In genomic region chr20:25241123-25241955, GRCh38 we compare ENCODE assay signal across 8 cellular contexts. TPM values are rescaled to one million over a fixed set of nuclear protein-coding genes. Genes with fewer than 3 reads are reported as not detected.
DNase-seq lines count a peak whose midpoint lies in the region; ATAC-seq, FAIRE-seq and TF ChIP-seq lines count a peak whose summit lies in the region.
"Not testable (repeated sequence)": the region's sequence is repeated elsewhere in the genome, so short reads cannot be mapped to it uniquely, and the experiment has no call there.

No MANE protein-coding gene starts in this region.

- not testable (repeated sequence) for H2BK120ac ChIP-seq in trophoblast cell (ENCODE audit: insufficient read depth, low read length, poor library complexity)

- not testable (repeated sequence) for H3K9ac ChIP-seq in BLaER1 treated with 17β-estradiol and CSF1 and Interleukin-3, amounts not matched to agents 10 nM and 100 nM; K562 (ENCODE audit: insufficient read depth in 1 of 2, low read depth in 2 of 2, low read length in 2 of 2); trophoblast cell (ENCODE audit: low read length)
- H3K9ac ChIP-seq in Karpas-422 (ENCODE audit: low read length), result peak overlapping the region; percentile 13; the same call in 1 of the 2 replicates

- H2BK5ac ChIP-seq in trophoblast cell (ENCODE audit: low read depth, low read length, poor library complexity), result not testable (repeated sequence)

- not testable (repeated sequence) for H4K91ac ChIP-seq in trophoblast cell (ENCODE audit: low read depth, low read length)

- H3K18ac ChIP-seq in trophoblast cell (ENCODE audit: low read length), result not testable (repeated sequence)

- H4K8ac ChIP-seq in trophoblast cell (ENCODE audit: low read depth, low read length), result not testable (repeated sequence)

- BruUV-seq in PC-9 (replicated peaks; lab: Mats Ljungman, UMichigan); K562 (replicated peaks; lab: Mats Ljungman, UMichigan): not testable (repeated sequence)

- H3K36me3 ChIP-seq in BLaER1 treated with 17β-estradiol and CSF1 and Interleukin-3, amounts not matched to agents 10 nM and 100 nM; Karpas-422 (ENCODE audit: insufficient read depth, low read length); PC-9 (ENCODE audit: low read depth); K562 (ENCODE audit: control insufficient read depth, insufficient read depth, low read length); trophoblast cell (ENCODE audit: control insufficient read depth in 1 of 2, insufficient read depth in 2 of 2, low read length in 2 of 2): not testable (repeated sequence)

- intact Hi-C loops in PC-9 (cut with micrococcal nuclease; ENCODE audit: unreplicated experiment); K562 (cut with micrococcal nuclease): not testable (repeated sequence)

- 10% methylated on average over 8 of the region's 13 CpGs for WGBS in K562 (ENCODE audit: insufficient coverage, low coverage, missing lambda C conversion rate)
- no CpG with 5 or more reads among the region's 13 CpGs for WGBS in trophoblast cell (ENCODE audit: extremely low coverage, insufficient coverage, insufficient read length)

- H3K23ac ChIP-seq in trophoblast cell (ENCODE audit: low read length), result not testable (repeated sequence)

- not testable (repeated sequence) for H4K20me1 ChIP-seq in BLaER1 treated with 17β-estradiol and CSF1 and Interleukin-3, amounts not matched to agents 10 nM and 100 nM; Karpas-422 (ENCODE audit: insufficient read depth, low read depth, low read length); PC-9 (ENCODE audit: insufficient read depth); K562 (replicated peaks; ENCODE audit: control insufficient read depth, insufficient read depth, low read length)

- not testable (repeated sequence) for H3K9me3 ChIP-seq in BLaER1 treated with 17β-estradiol and CSF1 and Interleukin-3, amounts not matched to agents 10 nM and 100 nM (replicated peaks in 1 of 11); Karpas-422 (ENCODE audit: low read length); PC-9 (ENCODE audit: insufficient read depth, low read depth); K562 (replicated peaks; ENCODE audit: control insufficient read depth, insufficient read depth, low read depth, low read length); trophoblast cell (ENCODE audit: insufficient read depth, low read depth, low read length)

- TF ChIP-seq POLR2A in K562 (conservative IDR thresholded peaks at IDR 0.05), result not testable (repeated sequence)

- not testable (repeated sequence) for ATAC-seq in K562, foreskin keratinocyte

- H3K4ac ChIP-seq in trophoblast cell (ENCODE audit: low read depth, low read length), result not testable (repeated sequence)

- peaks cover 24% of the 10 kb centered on the region for H3F3A ChIP-seq in PC-9 (ENCODE audit: insufficient read depth, low read depth)

- TF ChIP-seq RAD21 in K562 (CRISPR knock-in tag; conservative IDR thresholded peaks at IDR 0.05 in 1 of 2, IDR thresholded peaks at IDR 0.05 in 1 of 2), result not testable (repeated sequence)

- POLR2A ChIA-PET in PC-9 (lab: Charles Lee; ENCODE audit: unreplicated experiment), result not testable (repeated sequence)
- POLR2A ChIA-PET in K562 (lab: Yijun Ruan, JAX), result interaction anchor here (1.5 kb wide), 1 partner anchor 14 kb away, joined by 4 read pairs; no protein-coding TSS in a partner anchor

- peaks cover 0 to 16% (median 9%) of the 10 kb centered on the region in 11 experiments; a peak in 10 of 22 replicates for H3K27me3 ChIP-seq in BLaER1 treated with 17β-estradiol and CSF1 and Interleukin-3, amounts not matched to agents 10 nM and 100 nM
- not testable (repeated sequence) for H3K27me3 ChIP-seq in Karpas-422 (ENCODE audit: low read length); PC-9 (ENCODE audit: insufficient read depth, low read depth); K562 (ENCODE audit: control insufficient read depth in 2 of 2, insufficient read depth in 2 of 2, low read length in 2 of 2); foreskin keratinocyte; trophoblast cell (ENCODE audit: insufficient read depth, low read length)

- H2AK5ac ChIP-seq in trophoblast cell (ENCODE audit: low read length), result not testable (repeated sequence)

- in situ Hi-C loops in K562 (cut with MboI), result not testable (repeated sequence)

- peak overlapping the region in 10 of 11 experiments; percentile 12 to 87 (median 33); a peak in 11 of 22 replicates for H3K4me2 ChIP-seq in BLaER1 treated with 17β-estradiol and CSF1 and Interleukin-3, amounts not matched to agents 10 nM and 100 nM
- H3K4me2 ChIP-seq in Karpas-422 (ENCODE audit: low read depth, low read length, poor library complexity, severe bottlenecking); PC-9; K562 (ENCODE audit: insufficient read depth, low read length); trophoblast cell (ENCODE audit: low read length): not testable (repeated sequence)

- H2BK12ac ChIP-seq in trophoblast cell (ENCODE audit: low read length), result not testable (repeated sequence)

- H3K9me1 ChIP-seq in K562 (ENCODE audit: control insufficient read depth, insufficient read depth, low read length), result not testable (repeated sequence)

- not testable (repeated sequence) for TF ChIP-seq EP300 in K562 (IDR thresholded peaks at IDR 0.05; ENCODE audit: low read length)

- FAIRE-seq in K562 (lab: Jason Lieb, UNC), result not testable (repeated sequence)

- not testable (repeated sequence) for H3K79me2 ChIP-seq in Karpas-422 (ENCODE audit: low read length); PC-9 (ENCODE audit: low read depth); K562 (ENCODE audit: control insufficient read depth, insufficient read depth, low read length); trophoblast cell (ENCODE audit: control insufficient read depth, insufficient read depth, low read length, poor library complexity)

- CTCF ChIA-PET in PC-9 (lab: Charles Lee); K562 (lab: Yijun Ruan, JAX; ENCODE audit: low intra/inter-chr PET ratio): not testable (repeated sequence)

- not testable (repeated sequence) for DNase-seq in Karpas-422; PC-9; K562 (ENCODE audit: extremely low read depth in 1 of 4, low spot score in 3 of 4)
- peak in 1 of 2 donors; percentile 72 for DNase-seq in foreskin keratinocyte
- DNase-seq in mesenteric fat pad (ENCODE audit: low spot score), result peak; percentile 47
- DNase-seq in trophoblast cell, result peak; percentile 43 to 56
- DNase-seq in ureter (ENCODE audit: low spot score), result peak; percentile 15

- H3K27ac ChIP-seq in BLaER1 treated with 17β-estradiol and CSF1 and Interleukin-3, amounts not matched to agents 10 nM and 100 nM; K562 (ENCODE audit: extremely low read depth, low read depth, low read length); trophoblast cell (ENCODE audit: low read depth, low read length): not testable (repeated sequence)
- H3K27ac ChIP-seq in Karpas-422 (ENCODE audit: low read length) (peak overlapping the region; percentile 59), PC-9 (0 out of 2 replicates have a peak overlapping the region, but pooled peaks have one; percentile 8), foreskin keratinocyte (peak overlapping the region; percentile 95)

- not testable (repeated sequence) for H3K4me3 ChIP-seq in BLaER1 treated with 17β-estradiol and CSF1 and Interleukin-3, amounts not matched to agents 10 nM and 100 nM; Karpas-422 (ENCODE audit: low read length); PC-9; K562; trophoblast cell (ENCODE audit: low read depth, low read length)

- H3K9me2 ChIP-seq in Karpas-422 (replicated peaks; ENCODE audit: insufficient read depth, low read length); PC-9 (ENCODE audit: insufficient read depth): not testable (repeated sequence)

- not testable (repeated sequence) for H3K14ac ChIP-seq in trophoblast cell (ENCODE audit: low read length)

- H3K79me1 ChIP-seq in trophoblast cell (ENCODE audit: low read length), result not testable (repeated sequence)

- not testable (repeated sequence) for H2AFZ ChIP-seq in Karpas-422 (ENCODE audit: low read length); PC-9; K562 (ENCODE audit: low read depth, low read length); trophoblast cell (ENCODE audit: insufficient read depth, low read length, poor library complexity)

- H4K12ac ChIP-seq in trophoblast cell (ENCODE audit: low read depth, low read length), result not testable (repeated sequence)

- H3K4me1 ChIP-seq in BLaER1 treated with 17β-estradiol and CSF1 and Interleukin-3, amounts not matched to agents 10 nM and 100 nM, result peaks cover 50 to 63% (median 56%) of the 10 kb centered on the region in 10 experiments
- peaks cover 97% of the 10 kb centered on the region for H3K4me1 ChIP-seq in Karpas-422 (ENCODE audit: low read length)
- H3K4me1 ChIP-seq in PC-9 (replicated peaks; ENCODE audit: insufficient read depth), result peaks cover 57% of the 10 kb centered on the region
- peaks cover 9 to 18% of the 10 kb centered on the region in 2 experiments for H3K4me1 ChIP-seq in K562 (replicated peaks in 1 of 2; ENCODE audit: control insufficient read depth in 2 of 2, insufficient read depth in 2 of 2, low read length in 2 of 2)
- peaks cover 44% of the 10 kb centered on the region for H3K4me1 ChIP-seq in foreskin keratinocyte
- peaks cover 11 to 14% of the 10 kb centered on the region in 2 experiments for H3K4me1 ChIP-seq in trophoblast cell (ENCODE audit: control insufficient read depth in 1 of 2, insufficient read depth in 2 of 2, low read length in 2 of 2)

- TF ChIP-seq CTCF in PC-9 (conservative IDR thresholded peaks at IDR 0.05); K562 (IDR thresholded peaks at IDR 0.05 in 2 of 3, conservative IDR thresholded peaks at IDR 0.05 in 1 of 3; ENCODE audit: insufficient read depth in 2 of 3, low read depth in 1 of 3, low read length in 3 of 3); foreskin keratinocyte (conservative IDR thresholded peaks at IDR 0.05): not testable (repeated sequence)

RNA-seq across cellular contexts. Expression of gene PYGB, which starts 6.5 kb away (rescaled TPM):
- total RNA-seq in Karpas-422 (2014; rRNA removed; shearing (Covaris generic); ENCODE audit: low replicate concordance), result 188 and 302 TPM in 2 replicates
- total RNA-seq in PC-9 (2021) (127 and 133 TPM in 2 replicates), K562 (2014; rRNA removed) (12.4 and 13.0 TPM in 2 replicates), K562 (2014; rRNA removed; fragmentation: Illumina TruSeq; extraction: Trizol) (4.1 and 4.7 TPM in 2 replicates), K562 (2015; rRNA removed; fragmentation: Illumina TruSeq; extraction: Trizol) (9.8 and 10.8 TPM in 2 replicates), K562 (2021) (16.1 and 18.0 TPM in 2 replicates), foreskin keratinocyte (311 and 439 TPM in 2 replicates), mesenteric fat pad (121 TPM), ureter (109 TPM)
- total RNA-seq in K562 (2011; cell fraction: chromatin; rRNA removed; ENCODE audit: low replicate concordance), result 15.0 and 42.9 TPM in 2 replicates
- 22.9 and 27.7 TPM in 2 replicates for total RNA-seq in K562 (2011; cell fraction: nucleolus; rRNA removed)
- total RNA-seq in K562 (2011; cell fraction: nucleoplasm; rRNA removed), result 11.8 and 15.2 TPM in 2 replicates
- polyA plus RNA-seq in K562 (2011; rRNA removed) (7.3 and 8.2 TPM in 2 replicates), K562 (2014; fragmentation: Illumina TruSeq; extraction: Trizol) (10.2 and 11.3 TPM in 2 replicates), K562 (2014; fragmentation: Nextera tagmentation; extraction: Ambion mirVana) (under 1 TPM; 0.34 to 0.46 TPM), K562 (2014; rRNA removed) (12.3 and 16.0 TPM in 2 replicates), foreskin keratinocyte (196 and 255 TPM in 2 replicates)
- 8.5 and 12.3 TPM in 2 replicates for polyA plus RNA-seq in K562 (2011; cell fraction: cytosol; rRNA removed)
- 42.5 and 55.1 TPM in 2 replicates for polyA plus RNA-seq in K562 (2011; cell fraction: nucleus; rRNA removed)
- 12.7 and 36.7 TPM in 2 replicates for polyA plus RNA-seq in K562 (2012)
- 5.7 and 8.6 TPM in 2 replicates for polyA minus RNA-seq in K562 (2011; rRNA and poly(A)+ RNA removed)
- 8.7 and 9.1 TPM in 2 replicates for polyA minus RNA-seq in K562 (2011; cell fraction: cytosol; rRNA and poly(A)+ RNA removed)
- 11.4 and 14.6 TPM in 2 replicates for polyA minus RNA-seq in K562 (2011; cell fraction: nucleus; rRNA and poly(A)+ RNA removed)
- 21.3 and 22.0 TPM in 2 replicates for polyA plus RNA-seq in trophoblast cell (2013)

RNA-seq across cellular contexts. Expression of gene ENTPD6, which starts 45.8 kb away (rescaled TPM):
- 100 and 125 TPM in 2 replicates for total RNA-seq in Karpas-422 (2014; rRNA removed; shearing (Covaris generic); ENCODE audit: low replicate concordance)
- total RNA-seq in PC-9 (2021), result 75.5 and 80.4 TPM in 2 replicates
- 56.6 and 135 TPM in 2 replicates for total RNA-seq in K562 (2011; cell fraction: chromatin; rRNA removed; ENCODE audit: low replicate concordance)
- 102 and 113 TPM in 2 replicates for total RNA-seq in K562 (2011; cell fraction: nucleolus; rRNA removed)
- total RNA-seq in K562 (2011; cell fraction: nucleoplasm; rRNA removed), result 81.2 and 97.1 TPM in 2 replicates
- 26.6 and 32.9 TPM in 2 replicates for total RNA-seq in K562 (2014; rRNA removed)
- total RNA-seq in K562 (2014; rRNA removed; fragmentation: Illumina TruSeq; extraction: Trizol), result 12.7 and 13.8 TPM in 2 replicates
- total RNA-seq in K562 (2015; rRNA removed; fragmentation: Illumina TruSeq; extraction: Trizol), result 20.8 and 22.4 TPM in 2 replicates
- 33.0 and 35.9 TPM in 2 replicates for total RNA-seq in K562 (2021)
- polyA plus RNA-seq in K562 (2011; rRNA removed), result 34.2 and 43.3 TPM in 2 replicates
- polyA plus RNA-seq in K562 (2011; cell fraction: cytosol; rRNA removed), result 45.3 and 53.6 TPM in 2 replicates
- polyA plus RNA-seq in K562 (2011; cell fraction: nucleus; rRNA removed), result 192 and 227 TPM in 2 replicates
- polyA plus RNA-seq in K562 (2012), result 30.6 and 41.1 TPM in 2 replicates
- 22.1 and 29.6 TPM in 2 replicates for polyA plus RNA-seq in K562 (2014; fragmentation: Illumina TruSeq; extraction: Trizol)
- 1 to 10 TPM in 1 of 2 experiments, under 1 TPM in 1; 0.82 to 1.5 TPM for polyA plus RNA-seq in K562 (2014; fragmentation: Nextera tagmentation; extraction: Ambion mirVana)
- polyA plus RNA-seq in K562 (2014; rRNA removed), result 36.8 and 39.9 TPM in 2 replicates
- polyA minus RNA-seq in K562 (2011; rRNA and poly(A)+ RNA removed), result 20.7 and 22.9 TPM in 2 replicates
- 15.2 and 17.5 TPM in 2 replicates for polyA minus RNA-seq in K562 (2011; cell fraction: cytosol; rRNA and poly(A)+ RNA removed)
- 27.6 and 47.0 TPM in 2 replicates for polyA minus RNA-seq in K562 (2011; cell fraction: nucleus; rRNA and poly(A)+ RNA removed)
- total RNA-seq in foreskin keratinocyte, result 74.6 and 78.4 TPM in 2 replicates
- polyA plus RNA-seq in foreskin keratinocyte, result 70.2 and 73.3 TPM in 2 replicates
- total RNA-seq in mesenteric fat pad, result 54.3 TPM
- 20.3 and 20.9 TPM in 2 replicates for polyA plus RNA-seq in trophoblast cell (2013)
- total RNA-seq in ureter, result 53.3 TPM
